ENCODE assay signal across 1 cellular context in genomic region chr19:18291590-18292459, GRCh38.
A peak's percentile ranks its signal among the peaks of the same experiment; 100 is the strongest.
TF ChIP-seq lines count a peak whose summit lies in the region.

No MANE protein-coding gene starts in this region.

TF ChIP-seq in WTC11, 78 proteins besides CTCF, POLR2A, EP300 and RAD21 (continued from another document and continues in another):
- TF ChIP-seq ATF6 (CRISPR knock-in tag; IDR thresholded peaks at IDR 0.05), result no peak
- TF ChIP-seq, protein P1, sequence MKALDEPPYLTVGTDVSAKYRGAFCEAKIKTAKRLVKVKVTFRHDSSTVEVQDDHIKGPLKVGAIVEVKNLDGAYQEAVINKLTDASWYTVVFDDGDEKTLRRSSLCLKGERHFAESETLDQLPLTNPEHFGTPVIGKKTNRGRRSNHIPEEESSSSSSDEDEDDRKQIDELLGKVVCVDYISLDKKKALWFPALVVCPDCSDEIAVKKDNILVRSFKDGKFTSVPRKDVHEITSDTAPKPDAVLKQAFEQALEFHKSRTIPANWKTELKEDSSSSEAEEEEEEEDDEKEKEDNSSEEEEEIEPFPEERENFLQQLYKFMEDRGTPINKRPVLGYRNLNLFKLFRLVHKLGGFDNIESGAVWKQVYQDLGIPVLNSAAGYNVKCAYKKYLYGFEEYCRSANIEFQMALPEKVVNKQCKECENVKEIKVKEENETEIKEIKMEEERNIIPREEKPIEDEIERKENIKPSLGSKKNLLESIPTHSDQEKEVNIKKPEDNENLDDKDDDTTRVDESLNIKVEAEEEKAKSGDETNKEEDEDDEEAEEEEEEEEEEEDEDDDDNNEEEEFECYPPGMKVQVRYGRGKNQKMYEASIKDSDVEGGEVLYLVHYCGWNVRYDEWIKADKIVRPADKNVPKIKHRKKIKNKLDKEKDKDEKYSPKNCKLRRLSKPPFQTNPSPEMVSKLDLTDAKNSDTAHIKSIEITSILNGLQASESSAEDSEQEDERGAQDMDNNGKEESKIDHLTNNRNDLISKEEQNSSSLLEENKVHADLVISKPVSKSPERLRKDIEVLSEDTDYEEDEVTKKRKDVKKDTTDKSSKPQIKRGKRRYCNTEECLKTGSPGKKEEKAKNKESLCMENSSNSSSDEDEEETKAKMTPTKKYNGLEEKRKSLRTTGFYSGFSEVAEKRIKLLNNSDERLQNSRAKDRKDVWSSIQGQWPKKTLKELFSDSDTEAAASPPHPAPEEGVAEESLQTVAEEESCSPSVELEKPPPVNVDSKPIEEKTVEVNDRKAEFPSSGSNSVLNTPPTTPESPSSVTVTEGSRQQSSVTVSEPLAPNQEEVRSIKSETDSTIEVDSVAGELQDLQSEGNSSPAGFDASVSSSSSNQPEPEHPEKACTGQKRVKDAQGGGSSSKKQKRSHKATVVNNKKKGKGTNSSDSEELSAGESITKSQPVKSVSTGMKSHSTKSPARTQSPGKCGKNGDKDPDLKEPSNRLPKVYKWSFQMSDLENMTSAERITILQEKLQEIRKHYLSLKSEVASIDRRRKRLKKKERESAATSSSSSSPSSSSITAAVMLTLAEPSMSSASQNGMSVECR (CRISPR knock-in tag; IDR thresholded peaks at IDR 0.05; ENCODE audit: borderline replicate concordance), result 0 out of 2 replicates have a peak, but pooled peaks have one; percentile 87
- TF ChIP-seq ESRRA (CRISPR knock-in tag; IDR thresholded peaks at IDR 0.05; ENCODE audit: borderline replicate concordance), result no peak
- TF ChIP-seq ZNF263 (CRISPR knock-in tag; IDR thresholded peaks at IDR 0.05; ENCODE audit: low read depth), result no peak
- TF ChIP-seq IRF2 (CRISPR knock-in tag; IDR thresholded peaks at IDR 0.05; ENCODE audit: borderline replicate concordance, low read depth), result no peak
- no peak for TF ChIP-seq JUN (CRISPR knock-in tag; IDR thresholded peaks at IDR 0.05)
- no peak for TF ChIP-seq SOX15 (CRISPR knock-in tag; IDR thresholded peaks at IDR 0.05)
- no peak for TF ChIP-seq CREB1 (CRISPR knock-in tag; IDR thresholded peaks at IDR 0.05)
- TF ChIP-seq TEAD4 (CRISPR knock-in tag; IDR thresholded peaks at IDR 0.05), result no peak
- TF ChIP-seq, protein P2, sequence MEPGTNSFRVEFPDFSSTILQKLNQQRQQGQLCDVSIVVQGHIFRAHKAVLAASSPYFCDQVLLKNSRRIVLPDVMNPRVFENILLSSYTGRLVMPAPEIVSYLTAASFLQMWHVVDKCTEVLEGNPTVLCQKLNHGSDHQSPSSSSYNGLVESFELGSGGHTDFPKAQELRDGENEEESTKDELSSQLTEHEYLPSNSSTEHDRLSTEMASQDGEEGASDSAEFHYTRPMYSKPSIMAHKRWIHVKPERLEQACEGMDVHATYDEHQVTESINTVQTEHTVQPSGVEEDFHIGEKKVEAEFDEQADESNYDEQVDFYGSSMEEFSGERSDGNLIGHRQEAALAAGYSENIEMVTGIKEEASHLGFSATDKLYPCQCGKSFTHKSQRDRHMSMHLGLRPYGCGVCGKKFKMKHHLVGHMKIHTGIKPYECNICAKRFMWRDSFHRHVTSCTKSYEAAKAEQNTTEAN (CRISPR knock-in tag; IDR thresholded peaks at IDR 0.05), result no peak
- no peak for TF ChIP-seq ZNF416 (CRISPR knock-in tag; IDR thresholded peaks at IDR 0.05)
- no peak for TF ChIP-seq ZNF232 (CRISPR knock-in tag; IDR thresholded peaks at IDR 0.05)
- TF ChIP-seq, protein P3, sequence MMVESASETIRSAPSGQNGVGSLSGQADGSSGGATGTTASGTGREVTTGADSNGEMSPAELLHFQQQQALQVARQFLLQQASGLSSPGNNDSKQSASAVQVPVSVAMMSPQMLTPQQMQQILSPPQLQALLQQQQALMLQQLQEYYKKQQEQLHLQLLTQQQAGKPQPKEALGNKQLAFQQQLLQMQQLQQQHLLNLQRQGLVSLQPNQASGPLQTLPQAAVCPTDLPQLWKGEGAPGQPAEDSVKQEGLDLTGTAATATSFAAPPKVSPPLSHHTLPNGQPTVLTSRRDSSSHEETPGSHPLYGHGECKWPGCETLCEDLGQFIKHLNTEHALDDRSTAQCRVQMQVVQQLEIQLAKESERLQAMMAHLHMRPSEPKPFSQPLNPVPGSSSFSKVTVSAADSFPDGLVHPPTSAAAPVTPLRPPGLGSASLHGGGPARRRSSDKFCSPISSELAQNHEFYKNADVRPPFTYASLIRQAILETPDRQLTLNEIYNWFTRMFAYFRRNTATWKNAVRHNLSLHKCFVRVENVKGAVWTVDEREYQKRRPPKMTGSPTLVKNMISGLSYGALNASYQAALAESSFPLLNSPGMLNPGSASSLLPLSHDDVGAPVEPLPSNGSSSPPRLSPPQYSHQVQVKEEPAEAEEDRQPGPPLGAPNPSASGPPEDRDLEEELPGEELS (CRISPR knock-in tag; IDR thresholded peaks at IDR 0.05), result peak; percentile 18; the same call in 1 of the 2 replicates
- TF ChIP-seq, protein P4, sequence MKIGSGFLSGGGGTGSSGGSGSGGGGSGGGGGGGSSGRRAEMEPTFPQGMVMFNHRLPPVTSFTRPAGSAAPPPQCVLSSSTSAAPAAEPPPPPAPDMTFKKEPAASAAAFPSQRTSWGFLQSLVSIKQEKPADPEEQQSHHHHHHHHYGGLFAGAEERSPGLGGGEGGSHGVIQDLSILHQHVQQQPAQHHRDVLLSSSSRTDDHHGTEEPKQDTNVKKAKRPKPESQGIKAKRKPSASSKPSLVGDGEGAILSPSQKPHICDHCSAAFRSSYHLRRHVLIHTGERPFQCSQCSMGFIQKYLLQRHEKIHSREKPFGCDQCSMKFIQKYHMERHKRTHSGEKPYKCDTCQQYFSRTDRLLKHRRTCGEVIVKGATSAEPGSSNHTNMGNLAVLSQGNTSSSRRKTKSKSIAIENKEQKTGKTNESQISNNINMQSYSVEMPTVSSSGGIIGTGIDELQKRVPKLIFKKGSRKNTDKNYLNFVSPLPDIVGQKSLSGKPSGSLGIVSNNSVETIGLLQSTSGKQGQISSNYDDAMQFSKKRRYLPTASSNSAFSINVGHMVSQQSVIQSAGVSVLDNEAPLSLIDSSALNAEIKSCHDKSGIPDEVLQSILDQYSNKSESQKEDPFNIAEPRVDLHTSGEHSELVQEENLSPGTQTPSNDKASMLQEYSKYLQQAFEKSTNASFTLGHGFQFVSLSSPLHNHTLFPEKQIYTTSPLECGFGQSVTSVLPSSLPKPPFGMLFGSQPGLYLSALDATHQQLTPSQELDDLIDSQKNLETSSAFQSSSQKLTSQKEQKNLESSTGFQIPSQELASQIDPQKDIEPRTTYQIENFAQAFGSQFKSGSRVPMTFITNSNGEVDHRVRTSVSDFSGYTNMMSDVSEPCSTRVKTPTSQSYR (CRISPR knock-in tag; IDR thresholded peaks at IDR 0.05), result peak; percentile 57; the same call in 1 of the 2 replicates
- TF ChIP-seq ZNF317 (CRISPR knock-in tag; IDR thresholded peaks at IDR 0.05; ENCODE audit: borderline replicate concordance, low read depth), result no peak
- TF ChIP-seq, protein P5, sequence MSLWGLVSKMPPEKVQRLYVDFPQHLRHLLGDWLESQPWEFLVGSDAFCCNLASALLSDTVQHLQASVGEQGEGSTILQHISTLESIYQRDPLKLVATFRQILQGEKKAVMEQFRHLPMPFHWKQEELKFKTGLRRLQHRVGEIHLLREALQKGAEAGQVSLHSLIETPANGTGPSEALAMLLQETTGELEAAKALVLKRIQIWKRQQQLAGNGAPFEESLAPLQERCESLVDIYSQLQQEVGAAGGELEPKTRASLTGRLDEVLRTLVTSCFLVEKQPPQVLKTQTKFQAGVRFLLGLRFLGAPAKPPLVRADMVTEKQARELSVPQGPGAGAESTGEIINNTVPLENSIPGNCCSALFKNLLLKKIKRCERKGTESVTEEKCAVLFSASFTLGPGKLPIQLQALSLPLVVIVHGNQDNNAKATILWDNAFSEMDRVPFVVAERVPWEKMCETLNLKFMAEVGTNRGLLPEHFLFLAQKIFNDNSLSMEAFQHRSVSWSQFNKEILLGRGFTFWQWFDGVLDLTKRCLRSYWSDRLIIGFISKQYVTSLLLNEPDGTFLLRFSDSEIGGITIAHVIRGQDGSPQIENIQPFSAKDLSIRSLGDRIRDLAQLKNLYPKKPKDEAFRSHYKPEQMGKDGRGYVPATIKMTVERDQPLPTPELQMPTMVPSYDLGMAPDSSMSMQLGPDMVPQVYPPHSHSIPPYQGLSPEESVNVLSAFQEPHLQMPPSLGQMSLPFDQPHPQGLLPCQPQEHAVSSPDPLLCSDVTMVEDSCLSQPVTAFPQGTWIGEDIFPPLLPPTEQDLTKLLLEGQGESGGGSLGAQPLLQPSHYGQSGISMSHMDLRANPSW (CRISPR knock-in tag; conservative IDR thresholded peaks at IDR 0.05; ENCODE audit: low read depth), result no peak
- TF ChIP-seq, protein P6, sequence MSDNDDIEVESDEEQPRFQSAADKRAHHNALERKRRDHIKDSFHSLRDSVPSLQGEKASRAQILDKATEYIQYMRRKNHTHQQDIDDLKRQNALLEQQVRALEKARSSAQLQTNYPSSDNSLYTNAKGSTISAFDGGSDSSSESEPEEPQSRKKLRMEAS (CRISPR knock-in tag; IDR thresholded peaks at IDR 0.05), result peak; percentile 55; the same call in 1 of the 2 replicates
- TF ChIP-seq, protein P7, sequence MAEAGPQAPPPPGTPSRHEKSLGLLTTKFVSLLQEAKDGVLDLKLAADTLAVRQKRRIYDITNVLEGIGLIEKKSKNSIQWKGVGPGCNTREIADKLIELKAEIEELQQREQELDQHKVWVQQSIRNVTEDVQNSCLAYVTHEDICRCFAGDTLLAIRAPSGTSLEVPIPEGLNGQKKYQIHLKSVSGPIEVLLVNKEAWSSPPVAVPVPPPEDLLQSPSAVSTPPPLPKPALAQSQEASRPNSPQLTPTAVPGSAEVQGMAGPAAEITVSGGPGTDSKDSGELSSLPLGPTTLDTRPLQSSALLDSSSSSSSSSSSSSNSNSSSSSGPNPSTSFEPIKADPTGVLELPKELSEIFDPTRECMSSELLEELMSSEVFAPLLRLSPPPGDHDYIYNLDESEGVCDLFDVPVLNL (CRISPR knock-in tag; IDR thresholded peaks at IDR 0.05; ENCODE audit: borderline replicate concordance, low read depth), result no peak
- no peak for TF ChIP-seq ZNF219 (CRISPR knock-in tag; IDR thresholded peaks at IDR 0.05; ENCODE audit: borderline replicate concordance)
- TF ChIP-seq ZNF138 (CRISPR knock-in tag; conservative IDR thresholded peaks at IDR 0.05), result no peak
- 0 out of 2 replicates have a peak, but pooled peaks have one; percentile 38 for TF ChIP-seq ATF1 (CRISPR knock-in tag; IDR thresholded peaks at IDR 0.05)
- no peak for TF ChIP-seq GRHL2 (CRISPR knock-in tag; IDR thresholded peaks at IDR 0.05; ENCODE audit: insufficient replicate concordance, severe bottlenecking)
- TF ChIP-seq MYBL2 (CRISPR knock-in tag; IDR thresholded peaks at IDR 0.05), result 0 out of 2 replicates have a peak, but pooled peaks have one; percentile 8
- TF ChIP-seq, protein P8, sequence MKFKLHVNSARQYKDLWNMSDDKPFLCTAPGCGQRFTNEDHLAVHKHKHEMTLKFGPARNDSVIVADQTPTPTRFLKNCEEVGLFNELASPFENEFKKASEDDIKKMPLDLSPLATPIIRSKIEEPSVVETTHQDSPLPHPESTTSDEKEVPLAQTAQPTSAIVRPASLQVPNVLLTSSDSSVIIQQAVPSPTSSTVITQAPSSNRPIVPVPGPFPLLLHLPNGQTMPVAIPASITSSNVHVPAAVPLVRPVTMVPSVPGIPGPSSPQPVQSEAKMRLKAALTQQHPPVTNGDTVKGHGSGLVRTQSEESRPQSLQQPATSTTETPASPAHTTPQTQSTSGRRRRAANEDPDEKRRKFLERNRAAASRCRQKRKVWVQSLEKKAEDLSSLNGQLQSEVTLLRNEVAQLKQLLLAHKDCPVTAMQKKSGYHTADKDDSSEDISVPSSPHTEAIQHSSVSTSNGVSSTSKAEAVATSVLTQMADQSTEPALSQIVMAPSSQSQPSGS (CRISPR knock-in tag; IDR thresholded peaks at IDR 0.05; ENCODE audit: borderline replicate concordance, low read depth), result no peak
- TF ChIP-seq, protein P9, sequence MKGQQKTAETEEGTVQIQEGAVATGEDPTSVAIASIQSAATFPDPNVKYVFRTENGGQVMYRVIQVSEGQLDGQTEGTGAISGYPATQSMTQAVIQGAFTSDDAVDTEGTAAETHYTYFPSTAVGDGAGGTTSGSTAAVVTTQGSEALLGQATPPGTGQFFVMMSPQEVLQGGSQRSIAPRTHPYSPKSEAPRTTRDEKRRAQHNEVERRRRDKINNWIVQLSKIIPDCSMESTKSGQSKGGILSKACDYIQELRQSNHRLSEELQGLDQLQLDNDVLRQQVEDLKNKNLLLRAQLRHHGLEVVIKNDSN (CRISPR knock-in tag; IDR thresholded peaks at IDR 0.05), result no peak
- no peak for TF ChIP-seq MXD4 (CRISPR knock-in tag; IDR thresholded peaks at IDR 0.05; ENCODE audit: borderline replicate concordance)
- no peak for TF ChIP-seq NR3C1 (CRISPR knock-in tag; conservative IDR thresholded peaks at IDR 0.05; ENCODE audit: low read depth)
- no peak for TF ChIP-seq GABPB1 (CRISPR knock-in tag; IDR thresholded peaks at IDR 0.05)
- no peak for TF ChIP-seq RORB (CRISPR knock-in tag; IDR thresholded peaks at IDR 0.05)
- no peak for TF ChIP-seq OVOL2 (CRISPR knock-in tag; IDR thresholded peaks at IDR 0.05; ENCODE audit: borderline replicate concordance)
- TF ChIP-seq KAT7 (CRISPR knock-in tag; IDR thresholded peaks at IDR 0.05; ENCODE audit: borderline replicate concordance), result 0 out of 2 replicates have a peak, but pooled peaks have one; percentile 21
- no peak for TF ChIP-seq ZSCAN18 (CRISPR knock-in tag; IDR thresholded peaks at IDR 0.05)
- no peak for TF ChIP-seq NR2C2 (CRISPR knock-in tag; IDR thresholded peaks at IDR 0.05)
- TF ChIP-seq CREM (CRISPR knock-in tag; IDR thresholded peaks at IDR 0.05), result 0 out of 2 replicates have a peak, but pooled peaks have one; percentile 71
- no peak for TF ChIP-seq NFYB (CRISPR knock-in tag; conservative IDR thresholded peaks at IDR 0.05; ENCODE audit: low read depth)
- 0 out of 2 replicates have a peak, but pooled peaks have one; percentile 34 for TF ChIP-seq FOXP1 (CRISPR knock-in tag; IDR thresholded peaks at IDR 0.05; ENCODE audit: borderline replicate concordance)
